ENCODE assay signal across 10 cellular contexts in the genomic region with DNA sequence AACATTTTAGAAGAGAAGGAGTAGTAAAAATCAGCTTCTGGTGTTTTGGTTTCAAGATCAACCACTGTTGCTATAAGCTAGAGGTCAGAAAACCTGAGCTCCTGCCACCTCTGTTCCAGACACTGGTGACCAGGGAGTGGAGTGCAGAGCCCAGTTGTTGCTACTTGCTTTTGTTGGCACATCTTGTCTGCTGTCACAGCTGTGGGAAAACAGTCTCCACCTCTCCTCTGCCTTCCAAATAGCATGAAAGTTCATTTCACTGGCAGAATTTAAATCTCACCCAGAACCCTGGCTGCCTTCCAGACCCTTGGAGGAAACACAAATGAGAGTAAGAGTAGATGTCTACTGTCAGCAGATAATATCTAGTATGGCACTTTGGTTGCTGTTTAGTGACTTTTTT.
DNase-seq lines count a peak whose midpoint lies in the region; ATAC-seq and TF ChIP-seq lines count a peak whose summit lies in the region.
"Had no signal": no experiment of that assay in that cellular context is flagged by ENCODE, and none has a peak within 500 bp of the region (broad histone marks: within the 10 kb centered on the region; RNA-seq: fewer than 3 reads in every experiment).

No MANE protein-coding gene starts in this region.

- H3K36me3 ChIP-seq in CD4-positive, CD25-positive, alpha-beta regulatory T cell (ENCODE audit: control insufficient read depth, insufficient read depth, low read length), result no peaks in the 10 kb centered on the region

- H3K36me3 Mint-ChIP-seq in CD4-positive, CD25-positive, alpha-beta regulatory T cell, result no peaks in the 10 kb centered on the region
- no peaks in the 10 kb centered on the region for H3K36me3 Mint-ChIP-seq in mesothelial cell of epicardium
- no peaks in the 10 kb centered on the region for H3K36me3 Mint-ChIP-seq in naive thymus-derived CD8-positive, alpha-beta T cell

- no peaks in the 10 kb centered on the region for H3K4me1 ChIP-seq in CD4-positive, CD25-positive, alpha-beta regulatory T cell (ENCODE audit: control insufficient read depth, insufficient read depth, low read length, poor library complexity, severe bottlenecking)

- H3K4me1 Mint-ChIP-seq in CD4-positive, CD25-positive, alpha-beta regulatory T cell, result peaks cover 0 to 20% (median 0%) of the 10 kb centered on the region in 4 donors
- peaks cover 31% of the 10 kb centered on the region for H3K4me1 Mint-ChIP-seq in mesothelial cell of epicardium
- H3K4me1 Mint-ChIP-seq in naive thymus-derived CD8-positive, alpha-beta T cell, result peaks cover 10 to 42% (median 25%) of the 10 kb centered on the region in 4 donors

- no peak for ATAC-seq in CD4-positive, CD25-positive, alpha-beta regulatory T cell (ENCODE audit: low read depth in 2 of 2)
- no peak for ATAC-seq in naive thymus-derived CD8-positive, alpha-beta T cell

- H3K27ac Mint-ChIP-seq in CD4-positive, CD25-positive, alpha-beta regulatory T cell, result peak overlapping the region in 2 of 3 donors; percentile 8 to 39
- H3K27ac Mint-ChIP-seq in mesothelial cell of epicardium, result peak overlapping the region; percentile 15
- H3K27ac Mint-ChIP-seq in naive thymus-derived CD8-positive, alpha-beta T cell, result peak overlapping the region in 5 of 10 donors; percentile 5 to 61 (median 41)

- H3K27me3 ChIP-seq in CD4-positive, CD25-positive, alpha-beta regulatory T cell (ENCODE audit: control insufficient read depth, insufficient read depth, low read length), result no peaks in the 10 kb centered on the region

- H3K4me3 ChIP-seq in CD4-positive, CD25-positive, alpha-beta regulatory T cell (ENCODE audit: low read depth, low read length), result no peak overlapping the region
- H3K4me3 ChIP-seq: skin epidermis had no signal

- TF ChIP-seq CTCF in mesothelial cell of epicardium (IDR thresholded peaks at IDR 0.05; ENCODE audit: unreplicated experiment), result no peak

- POLR2A ChIA-PET in naive thymus-derived CD8-positive, alpha-beta T cell (lab: Charles Lee), result no interaction called here

- H3K27me3 Mint-ChIP-seq in CD4-positive, CD25-positive, alpha-beta regulatory T cell, result peaks cover 12% of the 10 kb centered on the region
- no peaks in the 10 kb centered on the region for H3K27me3 Mint-ChIP-seq in mesothelial cell of epicardium (ENCODE audit: low read depth)
- H3K27me3 Mint-ChIP-seq in naive thymus-derived CD8-positive, alpha-beta T cell, result no peaks in the 10 kb centered on the region

- no peaks in the 10 kb centered on the region for H3K9me3 ChIP-seq in CD4-positive, CD25-positive, alpha-beta regulatory T cell (ENCODE audit: control insufficient read depth in 2 of 2, low read length in 2 of 2)

- no peak for TF ChIP-seq POLR2A in erythroblast (IDR thresholded peaks at IDR 0.05; ENCODE audit: low read length)

- no peak overlapping the region for H3K4me3 Mint-ChIP-seq in CD4-positive, CD25-positive, alpha-beta regulatory T cell
- H3K4me3 Mint-ChIP-seq in mesothelial cell of epicardium, result no peak overlapping the region
- peak overlapping the region in 2 of 10 donors; percentile 7 to 40 for H3K4me3 Mint-ChIP-seq in naive thymus-derived CD8-positive, alpha-beta T cell

- DNase-seq in CD4-positive, CD25-positive, alpha-beta regulatory T cell, result no peak
- peak; percentile 7 for DNase-seq in NCI-H2196 treated with DMSO at 0.1 percent for 48 hours (lab: John Stamatoyannopoulos, UW; ENCODE audit: unreplicated experiment)
- DNase-seq in erythroblast (lab: John Stamatoyannopoulos, UW), result peak; percentile 4 to 9
- DNase-seq in mesothelial cell of epicardium (ENCODE audit: low spot score in 2 of 2, unreplicated experiment in 2 of 2), result no peak
- no peak for DNase-seq in naive thymus-derived CD8-positive, alpha-beta T cell
- no peak for DNase-seq in mesenteric fat pad (ENCODE audit: low spot score)
- no peak for DNase-seq in stimulated activated CD4-positive, alpha-beta T cell treated with anti-CD3 and anti-CD28 coated beads, Interleukin-2, amount 100 ng/mL, for 24 hours
- DNase-seq in stimulated activated CD4-positive, alpha-beta T cell treated with anti-CD3 and anti-CD28 coated beads, Interleukin-4, amount 100 ng/mL, for 1 hour, result no peak
- DNase-seq: AML-193 had no signal

- H3K9me3 Mint-ChIP-seq in CD4-positive, CD25-positive, alpha-beta regulatory T cell, result peaks cover 0 to 2% (median 0%) of the 10 kb centered on the region in 7 donors
- no peaks in the 10 kb centered on the region for H3K9me3 Mint-ChIP-seq in mesothelial cell of epicardium
- no peaks in the 10 kb centered on the region for H3K9me3 Mint-ChIP-seq in naive thymus-derived CD8-positive, alpha-beta T cell

- H3K27ac ChIP-seq in CD4-positive, CD25-positive, alpha-beta regulatory T cell (ENCODE audit: insufficient read depth, low read length, poor library complexity, severe bottlenecking), result no peak overlapping the region

Comparison
In these comparisons a context has a peak if more than half of its experiments do, and no peak if none do; other contexts are left out.
1. DNase-seq: peak in NCI-H2196 treated with DMSO at 0.1 percent for 48 hours (single experiment) and erythroblast (2 of 2); none in CD4-positive, CD25-positive, alpha-beta regulatory T cell (0 of 3), mesothelial cell of epicardium (0 of 2), naive thymus-derived CD8-positive, alpha-beta T cell (0 of 10), mesenteric fat pad (single experiment), stimulated activated CD4-positive, alpha-beta T cell treated with anti-CD3 and anti-CD28 coated beads, Interleukin-2, amount 100 ng/mL, for 24 hours (0 of 2) and stimulated activated CD4-positive, alpha-beta T cell treated with anti-CD3 and anti-CD28 coated beads, Interleukin-4, amount 100 ng/mL, for 1 hour (single experiment).